ENCODE assay signal across 8 cellular contexts in genomic region chr1:234970731-234971476, GRCh38.
DNase-seq lines count a peak whose midpoint lies in the region; ATAC-seq and TF ChIP-seq lines count a peak whose summit lies in the region.

No MANE protein-coding gene starts in this region.

- CTCF ChIA-PET in Caco-2 (lab: Charles Lee), result interaction anchor here (0.6 to 1.7 kb wide), 4 partner anchors 13 to 115 kb away, joined by 3 to 8 read pairs (median 6); no protein-coding TSS in a partner anchor

- peak overlapping the region; percentile 72 for H3K4me3 Mint-ChIP-seq in Caco-2 (ENCODE audit: unreplicated experiment)
- peak overlapping the region; percentile 27 for H3K4me3 Mint-ChIP-seq in dendritic cell treated with granulocyte-macrophage colony-stimulating factor and Interleukin-4, amounts not matched to agents 40 ng/mL and 50 ng/mL, for 4 days

- WGBS in lower leg skin, 2 donors, result 14 to 24% methylated on average over 12 of the region's 12 CpGs

- intact Hi-C loops in Caco-2 (cut with micrococcal nuclease; ENCODE audit: unreplicated experiment) (loop anchor here (1.0 to 2.0 kb wide), 2 partner anchors 8 to 472 kb away; no protein-coding TSS in a partner anchor), lower leg skin (cut with DNase I; ENCODE audit: low total_unique reads) (no loop called here)
- intact Hi-C loops in dendritic cell treated with granulocyte-macrophage colony-stimulating factor and Interleukin-4, amounts not matched to agents 40 ng/mL and 50 ng/mL, for 4 days (cut with micrococcal nuclease), result no loop called here

- H3K4me3 ChIP-seq in Caco-2 (ENCODE audit: low read depth, low read length) (no peak overlapping the region), lower leg skin (ENCODE audit: low read depth, poor library complexity, severe bottlenecking) (no peak overlapping the region)

- H3K4me1 Mint-ChIP-seq in Caco-2 (ENCODE audit: low read depth, unreplicated experiment), result peaks cover 60% of the 10 kb centered on the region
- peaks cover 84% of the 10 kb centered on the region for H3K4me1 Mint-ChIP-seq in dendritic cell treated with granulocyte-macrophage colony-stimulating factor and Interleukin-4, amounts not matched to agents 40 ng/mL and 50 ng/mL, for 4 days (ENCODE audit: low read depth)

- H3K27me3 Mint-ChIP-seq in Caco-2 (ENCODE audit: insufficient read depth, unreplicated experiment), result no peaks in the 10 kb centered on the region
- no peaks in the 10 kb centered on the region for H3K27me3 Mint-ChIP-seq in dendritic cell treated with granulocyte-macrophage colony-stimulating factor and Interleukin-4, amounts not matched to agents 40 ng/mL and 50 ng/mL, for 4 days

- H3K36me3 ChIP-seq in Caco-2 (ENCODE audit: control insufficient read depth, insufficient read depth, low read length), result no peaks in the 10 kb centered on the region

- no peak for TF ChIP-seq POLR2A in lower leg skin (IDR thresholded peaks at IDR 0.05)

- H3K27ac ChIP-seq in substantia nigra (ENCODE audit: low read depth, low read length, poor library complexity, severe bottlenecking), result peak overlapping the region; percentile 86

- ATAC-seq in HG02610 (IDR thresholded peaks at IDR 0.05; ENCODE audit: unreplicated experiment) (peak; percentile 39), HG02884 (IDR thresholded peaks at IDR 0.05; ENCODE audit: unreplicated experiment) (no peak)

- H3K9me3 ChIP-seq in Caco-2, result no peaks in the 10 kb centered on the region

- no TSS peak for BruUV-seq in Caco-2 (replicated peaks; lab: Mats Ljungman, UMichigan)

- peak; percentile 73 to 78 for DNase-seq in Caco-2
- peak; percentile 93 for DNase-seq in SHP77 treated with DMSO at 0.1 percent for 48 hours (lab: John Stamatoyannopoulos, UW)
- DNase-seq in lower leg skin (ENCODE audit: low spot score in 2 of 2), result peak; percentile 66 to 94
- DNase-seq in substantia nigra (lab: John Stamatoyannopoulos, UW), result peak in 34 of 49 donors; percentile 17 to 79 (median 51)
- DNase-seq in SIG-M5 treated with dmso at 0.1 percent for 504 hours (lab: John Stamatoyannopoulos, UW; ENCODE audit: unreplicated experiment), result no peak

- no peaks in the 10 kb centered on the region for H3K9me3 Mint-ChIP-seq in Caco-2 (ENCODE audit: unreplicated experiment)
- H3K9me3 Mint-ChIP-seq in dendritic cell treated with granulocyte-macrophage colony-stimulating factor and Interleukin-4, amounts not matched to agents 40 ng/mL and 50 ng/mL, for 4 days, result no peaks in the 10 kb centered on the region

- peak overlapping the region; percentile 94 for H3K27ac Mint-ChIP-seq in Caco-2 (ENCODE audit: unreplicated experiment)
- peak overlapping the region; percentile 98 for H3K27ac Mint-ChIP-seq in dendritic cell treated with granulocyte-macrophage colony-stimulating factor and Interleukin-4, amounts not matched to agents 40 ng/mL and 50 ng/mL, for 4 days

- POLR2A ChIA-PET in Caco-2 (lab: Charles Lee), result interaction anchor here (0.6 to 1.9 kb wide), 4 partner anchors 13 to 359 kb away, joined by 3 to 14 read pairs (median 8); no protein-coding TSS in a partner anchor

- H3K4me1 ChIP-seq in Caco-2, result peaks cover 64% of the 10 kb centered on the region

- TF ChIP-seq CTCF in Caco-2 (IDR thresholded peaks at IDR 0.05; ENCODE audit: insufficient read depth in 1 of 2, low read depth in 1 of 2, low read length in 1 of 2, severe bottlenecking in 1 of 2, unreplicated experiment in 1 of 2), result no peak
- no peak for TF ChIP-seq CTCF in lower leg skin (IDR thresholded peaks at IDR 0.05)

- peaks cover 20% of the 10 kb centered on the region for H3K36me3 Mint-ChIP-seq in Caco-2 (ENCODE audit: insufficient read depth, unreplicated experiment)
- peaks cover 32% of the 10 kb centered on the region for H3K36me3 Mint-ChIP-seq in dendritic cell treated with granulocyte-macrophage colony-stimulating factor and Interleukin-4, amounts not matched to agents 40 ng/mL and 50 ng/mL, for 4 days (ENCODE audit: low read depth)

- H3K27me3 ChIP-seq in Caco-2 (replicated peaks; ENCODE audit: control insufficient read depth, insufficient read depth, low read length), result no peaks in the 10 kb centered on the region
